8 cellular contexts compared by ENCODE assay signal in genomic region chr5:139275536-139276297, GRCh38. TPM values are rescaled to one million over a fixed set of nuclear protein-coding genes. Genes with fewer than 3 reads are reported as not detected.
DNase-seq lines count a peak whose midpoint lies in the region; ATAC-seq and TF ChIP-seq lines count a peak whose summit lies in the region.

No MANE protein-coding gene starts in this region.

- 86% methylated on average over 5 of the region's 6 CpGs for WGBS in mammary epithelial cell (ENCODE audit: low coverage, missing lambda C conversion rate)

- H4K20me1 ChIP-seq in mammary epithelial cell (ENCODE audit: insufficient read depth, low read length) (no peaks in the 10 kb centered on the region), neural progenitor cell (ENCODE audit: low read depth) (peaks cover 54% of the 10 kb centered on the region)

- BruUV-seq in mammary epithelial cell (replicated peaks; lab: Mats Ljungman, UMichigan), result TSS peak; percentile 12

- H3K36me3 Mint-ChIP-seq in neural progenitor cell, result peaks cover 8% of the 10 kb centered on the region

- H3K4me3 ChIP-seq in mammary epithelial cell (replicated peaks in 1 of 3; ENCODE audit: insufficient read depth in 1 of 3, low read depth in 2 of 3, low read length in 3 of 3) (peak overlapping the region; percentile 11 to 21 (median 19)), neural progenitor cell (peak overlapping the region; percentile 55)

- H3K9me3 ChIP-seq in mammary epithelial cell (replicated peaks; ENCODE audit: insufficient read depth, low read length) (no peaks in the 10 kb centered on the region), neural progenitor cell (ENCODE audit: low read depth) (no peaks in the 10 kb centered on the region)

- H3F3A ChIP-seq in neural progenitor cell (ENCODE audit: low read depth), result peaks cover 81% of the 10 kb centered on the region

- TF ChIP-seq CTCF in mammary epithelial cell (conservative IDR thresholded peaks at IDR 0.05 in 1 of 2, IDR thresholded peaks at IDR 0.05 in 1 of 2; ENCODE audit: extremely low read depth in 1 of 2, insufficient read depth in 1 of 2, low read depth in 1 of 2, low read length in 2 of 2) (no peak), neural progenitor cell (IDR thresholded peaks at IDR 0.05) (no peak)

- ATAC-seq in GM18505 (IDR thresholded peaks at IDR 0.05; ENCODE audit: unreplicated experiment) (no peak), HG03571 (IDR thresholded peaks at IDR 0.05; ENCODE audit: unreplicated experiment) (no peak), HG02588 (IDR thresholded peaks at IDR 0.05; ENCODE audit: unreplicated experiment) (no peak), HG03135 (IDR thresholded peaks at IDR 0.05; ENCODE audit: unreplicated experiment) (no peak)

- CTCF ChIA-PET in mammary epithelial cell (lab: Charles Lee; ENCODE audit: low non-redundant PET), result no interaction called here

- no peak overlapping the region for H3K27ac Mint-ChIP-seq in neural progenitor cell

- peaks cover 26% of the 10 kb centered on the region for H3K4me1 Mint-ChIP-seq in neural progenitor cell

- peaks cover 41% of the 10 kb centered on the region for H3K36me3 ChIP-seq in mammary epithelial cell (ENCODE audit: insufficient read depth, low read length)
- H3K36me3 ChIP-seq in neural progenitor cell, result no peaks in the 10 kb centered on the region

- DNase-seq in NCI-H2029 (lab: John Stamatoyannopoulos, UW) (peak; percentile 72), mammary epithelial cell (peak; percentile 43), neural progenitor cell (ENCODE audit: low spot score) (peak; percentile 46), GM03348 (ENCODE audit: low spot score) (no peak)

- dilution Hi-C loops in mammary epithelial cell (cut with HindIII; ENCODE audit: low sequenced_read_pairs), result no loop called here

- H3K9me3 Mint-ChIP-seq in neural progenitor cell, result no peaks in the 10 kb centered on the region

- peak overlapping the region; percentile 75 for H3K4me3 Mint-ChIP-seq in neural progenitor cell

- no peak overlapping the region for H2AFZ ChIP-seq in mammary epithelial cell (ENCODE audit: low read depth, low read length)
- no peak overlapping the region for H2AFZ ChIP-seq in neural progenitor cell (replicated peaks)

- in situ Hi-C loops in mammary epithelial cell (cut with MboI; ENCODE audit: low sequenced_read_pairs in 2 of 2), result no loop called here

- intact Hi-C loops in mammary epithelial cell (cut with micrococcal nuclease), result no loop called here

- H3K79me2 ChIP-seq in mammary epithelial cell (ENCODE audit: insufficient read depth, low read length), result peaks cover 56% of the 10 kb centered on the region
- peaks cover 65% of the 10 kb centered on the region for H3K79me2 ChIP-seq in neural progenitor cell (ENCODE audit: low read depth)

- peak; percentile 50 for TF ChIP-seq POLR2A in GM18505 (IDR thresholded peaks at IDR 0.05; ENCODE audit: borderline replicate concordance, extremely low read depth, insufficient read depth, insufficient read length)

- H3K4me2 ChIP-seq in mammary epithelial cell (ENCODE audit: insufficient read depth, low read depth, low read length), result peak overlapping the region; percentile 97
- peak overlapping the region; percentile 81 for H3K4me2 ChIP-seq in neural progenitor cell

- H3K4me1 ChIP-seq in mammary epithelial cell (ENCODE audit: insufficient read depth, low read length) (peaks cover 56% of the 10 kb centered on the region), neural progenitor cell (peaks cover 33% of the 10 kb centered on the region)

- no peaks in the 10 kb centered on the region for H3K27me3 ChIP-seq in mammary epithelial cell (ENCODE audit: insufficient read depth, low read length)
- H3K27me3 ChIP-seq in neural progenitor cell, result no peaks in the 10 kb centered on the region

- H3K27ac ChIP-seq in mammary epithelial cell (ENCODE audit: insufficient read depth, low read depth, low read length) (no peak overlapping the region), neural progenitor cell (no peak overlapping the region)

- H3K9ac ChIP-seq in mammary epithelial cell (ENCODE audit: insufficient read depth, low read length) (no peak overlapping the region), neural progenitor cell (no peak overlapping the region)

- peaks cover 2% of the 10 kb centered on the region for H3K27me3 Mint-ChIP-seq in neural progenitor cell (ENCODE audit: insufficient read depth, low read depth)

RNA-seq across cellular contexts. Expression of gene MATR3, which starts 17.8 kb away (rescaled TPM):
- total RNA-seq in mammary epithelial cell, result 100 to 1,000 TPM; 118 to 185 TPM
- polyA plus RNA-seq in mammary epithelial cell, result 62.8 TPM
- 219 TPM for polyA minus RNA-seq in mammary epithelial cell
- total RNA-seq in neural progenitor cell (ENCODE audit: low replicate concordance), result 680 and 1,185 TPM in 2 replicates
